Comparison of ENCODE assay signal across 8 cellular contexts in the genomic region with DNA sequence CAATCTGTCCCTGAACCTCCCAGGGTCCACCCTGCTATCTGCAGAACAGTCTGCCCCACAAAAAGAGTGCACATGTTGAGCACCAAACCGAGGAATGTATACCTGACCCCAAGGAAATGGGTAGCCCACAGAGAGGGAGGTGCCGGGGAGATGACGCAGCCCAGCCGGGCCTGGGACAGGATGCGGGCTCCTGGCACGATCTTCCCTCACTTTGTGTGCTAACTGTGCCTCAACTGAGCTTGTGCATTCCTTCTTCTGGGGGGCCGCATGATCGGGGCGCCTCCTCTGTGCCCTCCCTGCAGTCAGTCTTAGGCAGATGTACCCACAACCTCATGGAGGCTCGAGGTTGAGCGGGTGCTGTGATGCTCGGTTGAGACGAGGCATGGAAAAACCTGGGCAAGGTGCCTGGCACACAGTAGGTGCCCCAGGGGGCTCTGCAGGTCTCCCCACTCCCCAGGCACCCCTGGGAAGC. TPM values are rescaled to one million over a fixed set of nuclear protein-coding genes. Genes with fewer than 3 reads are reported as not detected.
DNase-seq lines count a peak whose midpoint lies in the region; ATAC-seq and TF ChIP-seq lines count a peak whose summit lies in the region.

No MANE protein-coding gene starts in this region.

- H3K27me3 Mint-ChIP-seq in activated naive CD8-positive, alpha-beta T cell, result peaks cover 15% of the 10 kb centered on the region
- peaks cover 9 to 12% (median 9%) of the 10 kb centered on the region in 3 donors for H3K27me3 Mint-ChIP-seq in immature natural killer cell (ENCODE audit: low read depth in 3 of 3)

- H3K36me3 ChIP-seq in left ventricle myocardium inferior (no peaks in the 10 kb centered on the region), upper lobe of right lung (no peaks in the 10 kb centered on the region)

- peak overlapping the region; percentile 20 for H3K4me3 Mint-ChIP-seq in activated naive CD8-positive, alpha-beta T cell
- peak overlapping the region in 3 of 5 donors; percentile 18 to 41 (median 30) for H3K4me3 Mint-ChIP-seq in immature natural killer cell

- peak overlapping the region; percentile 97 for H3K27ac ChIP-seq in left ventricle myocardium inferior (replicated peaks)
- peak overlapping the region; percentile 71 for H3K27ac ChIP-seq in upper lobe of right lung

- H3K4me1 Mint-ChIP-seq in activated naive CD8-positive, alpha-beta T cell (ENCODE audit: low read depth), result peaks cover 24% of the 10 kb centered on the region
- peaks cover 9 to 18% of the 10 kb centered on the region in 2 donors for H3K4me1 Mint-ChIP-seq in immature natural killer cell

- DNase-seq in left ventricle myocardium inferior, result no peak
- DNase-seq in cardiac septum (ENCODE audit: low spot score), result no peak
- DNase-seq in immature natural killer cell, result peak in 1 of 3 donors; percentile 20
- DNase-seq in upper lobe of right lung, result no peak
- no peak for DNase-seq in cerebellum (ENCODE audit: low spot score)
- no peak for DNase-seq in NCI-H510A treated with DMSO at 0.1 percent for 48 hours (lab: John Stamatoyannopoulos, UW)

- TF ChIP-seq CTCF in left ventricle myocardium inferior (IDR thresholded peaks at IDR 0.05; ENCODE audit: borderline replicate concordance), result no peak
- no peak for TF ChIP-seq CTCF in upper lobe of right lung (IDR thresholded peaks at IDR 0.05)

- H3K4me3 ChIP-seq in left ventricle myocardium inferior (peak overlapping the region; percentile 94), upper lobe of right lung (peak overlapping the region; percentile 17)

- no peaks in the 10 kb centered on the region for H3K36me3 Mint-ChIP-seq in activated naive CD8-positive, alpha-beta T cell
- H3K36me3 Mint-ChIP-seq in immature natural killer cell, result no peaks in the 10 kb centered on the region

- H3K27me3 ChIP-seq in left ventricle myocardium inferior (ENCODE audit: low read depth), result peaks cover 7% of the 10 kb centered on the region
- H3K27me3 ChIP-seq in upper lobe of right lung, result peaks cover 2% of the 10 kb centered on the region

- intact Hi-C loops in left ventricle myocardium inferior (cut with micrococcal nuclease), result no loop called here
- intact Hi-C loops in cardiac septum (cut with DNase I), result loop anchor here (5.0 kb wide), 1 partner anchor 48 kb away; no protein-coding TSS in a partner anchor
- intact Hi-C loops in upper lobe of right lung (cut with DNase I), result no loop called here

- ATAC-seq in upper lobe of right lung (no peak), GM19324 (IDR thresholded peaks at IDR 0.05; ENCODE audit: low FRiP score, unreplicated experiment) (no peak)

- no peaks in the 10 kb centered on the region for H3K9me3 ChIP-seq in left ventricle myocardium inferior (replicated peaks)
- H3K9me3 ChIP-seq in upper lobe of right lung, result no peaks in the 10 kb centered on the region

- H3K4me1 ChIP-seq in left ventricle myocardium inferior (peaks cover 81% of the 10 kb centered on the region), upper lobe of right lung (peaks cover 45% of the 10 kb centered on the region)

- H3K27ac Mint-ChIP-seq in activated naive CD8-positive, alpha-beta T cell, result no peak overlapping the region
- no peak overlapping the region for H3K27ac Mint-ChIP-seq in immature natural killer cell

- H3K9me3 Mint-ChIP-seq in activated naive CD8-positive, alpha-beta T cell (ENCODE audit: low read depth), result no peaks in the 10 kb centered on the region
- H3K9me3 Mint-ChIP-seq in immature natural killer cell, result no peaks in the 10 kb centered on the region

RNA-seq across cellular contexts. Expression of gene GAS2L1, which starts 2.4 kb away (rescaled TPM):
- 22.4 TPM for total RNA-seq in left ventricle myocardium inferior
- 13.0 TPM for total RNA-seq in cardiac septum
- 1 to 10 TPM in 1 of 3 donors, under 1 TPM in 1, not detected in 1; 0.26 to 1.2 TPM for polyA plus RNA-seq in immature natural killer cell
- total RNA-seq in upper lobe of right lung, result 27.2 TPM
- 3.3 TPM for total RNA-seq in cerebellum

RNA-seq across cellular contexts. Expression of gene RASL10A, which starts 6.7 kb away (rescaled TPM):
- total RNA-seq in left ventricle myocardium inferior, result 1.4 TPM
- 1.3 TPM for total RNA-seq in cardiac septum
- not detected for polyA plus RNA-seq in immature natural killer cell
- 0.72 TPM for total RNA-seq in upper lobe of right lung
- not detected for total RNA-seq in cerebellum

RNA-seq across cellular contexts. Expression of gene EWSR1, which starts 40.8 kb away (rescaled TPM):
- 122 TPM for total RNA-seq in left ventricle myocardium inferior
- total RNA-seq in cardiac septum, result 138 TPM
- 100 to 1,000 TPM; 135 to 218 (median 214) TPM for polyA plus RNA-seq in immature natural killer cell
- 149 TPM for total RNA-seq in upper lobe of right lung
- total RNA-seq in cerebellum, result 206 TPM

RNA-seq across cellular contexts. Expression of gene RHBDD3, which starts 41.0 kb away (rescaled TPM):
- total RNA-seq in left ventricle myocardium inferior (15.0 TPM), cardiac septum (16.7 TPM), upper lobe of right lung (19.0 TPM), cerebellum (21.1 TPM)
- 10 to 100 TPM in 1 of 3 donors, 1 to 10 TPM in 2; 4.5 to 11.7 (median 5.4) TPM for polyA plus RNA-seq in immature natural killer cell
